Comparison of ENCODE assay signal across 17 cellular contexts in the genomic region with DNA sequence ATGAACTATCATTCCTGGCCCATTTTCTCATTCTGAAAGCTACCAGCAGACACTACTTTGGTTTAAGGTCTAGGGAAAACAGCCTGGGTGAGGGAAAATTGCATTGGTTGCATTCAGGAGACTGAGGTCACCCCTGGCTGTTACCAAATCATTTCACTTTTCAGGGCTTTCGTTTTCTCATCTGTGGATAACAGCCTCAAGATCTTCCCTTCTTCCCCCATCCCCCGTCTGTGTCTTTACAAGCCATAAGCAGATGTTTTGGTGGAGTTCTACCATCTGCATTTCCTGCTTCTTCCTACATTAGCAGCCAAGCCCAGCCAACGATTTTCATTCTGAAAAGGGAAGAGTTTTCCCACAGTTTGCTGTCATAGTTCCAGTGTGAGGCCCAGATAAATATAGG. TPM values are rescaled to one million over a fixed set of nuclear protein-coding genes. Genes with fewer than 3 reads are reported as not detected.
DNase-seq lines count a peak whose midpoint lies in the region; ATAC-seq and TF ChIP-seq lines count a peak whose summit lies in the region.
"Had no signal": no experiment of that assay in that cellular context is flagged by ENCODE, and none has a peak within 500 bp of the region (broad histone marks: within the 10 kb centered on the region; RNA-seq: fewer than 3 reads in every experiment).

No MANE protein-coding gene starts in this region.

- TF ChIP-seq CTCF in OCI-LY7 (conservative IDR thresholded peaks at IDR 0.05; ENCODE audit: low read length) (no peak), nephron progenitor cell (IDR thresholded peaks at IDR 0.05) (no peak)

- H2AFZ ChIP-seq in OCI-LY7 (ENCODE audit: low read length) = no peak overlapping the region

- peaks cover 12% of the 10 kb centered on the region for H3K9me3 ChIP-seq in OCI-LY7 (ENCODE audit: low read length)

- POLR2A ChIA-PET in OCI-LY7 (lab: Charles Lee) = interaction anchor here (0.8 to 1.4 kb wide), 4 partner anchors 12 to 92 kb away, joined by 3 to 4 read pairs (median 4); no protein-coding TSS in a partner anchor

- H3K4me1 ChIP-seq in OCI-LY7 (ENCODE audit: insufficient read depth, low read length, poor library complexity, severe bottlenecking) = peaks cover 98% of the 10 kb centered on the region
- H3K4me1 ChIP-seq: SJSA1 had no signal

- H3K27ac Mint-ChIP-seq in nephron progenitor cell = no peak overlapping the region
- H3K27ac Mint-ChIP-seq: activated naive CD8-positive, alpha-beta T cell; naive thymus-derived CD8-positive, alpha-beta T cell had no signal

- peak; percentile 50 for ATAC-seq in GM19438 (IDR thresholded peaks at IDR 0.05; ENCODE audit: low read depth, unreplicated experiment)
- ATAC-seq in HG02981 (IDR thresholded peaks at IDR 0.05; ENCODE audit: unreplicated experiment) = peak; percentile 34
- ATAC-seq in HG03135 (IDR thresholded peaks at IDR 0.05; ENCODE audit: unreplicated experiment) = no peak
- no peak for ATAC-seq in esophagus mucosa
- ATAC-seq: naive thymus-derived CD8-positive, alpha-beta T cell; right cardiac atrium had no signal

- peak overlapping the region; percentile 96 for H3K27ac ChIP-seq in OCI-LY7 (ENCODE audit: low read depth, low read length, poor library complexity, severe bottlenecking)
- H3K27ac ChIP-seq: SJSA1, VCaP had no signal

- no peaks in the 10 kb centered on the region for H4K20me1 ChIP-seq in OCI-LY7 (ENCODE audit: insufficient read depth, low read length)

- intact Hi-C loops in OCI-LY7 (cut with micrococcal nuclease; ENCODE audit: unreplicated experiment) = loop anchor here (1.0 kb wide), 1 partner anchor 11 kb away; the partner anchor contains the start of gene KIAA1549L

- H3K4me3 ChIP-seq in OCI-LY7 (ENCODE audit: low read depth, low read length, poor library complexity, severe bottlenecking) = peak overlapping the region; percentile 57
- H3K4me3 ChIP-seq: SJSA1 had no signal

- CTCF ChIA-PET in OCI-LY7 (lab: Charles Lee; ENCODE audit: unreplicated experiment) = no interaction called here

- peaks cover 31% of the 10 kb centered on the region for H3K9me3 Mint-ChIP-seq in nephron progenitor cell

- H3K9me2 ChIP-seq in OCI-LY7 (ENCODE audit: insufficient read depth, low read length) = no peaks in the 10 kb centered on the region

- peak; percentile 32 for DNase-seq in CD1c-positive myeloid dendritic cell (ENCODE audit: extremely low spot score)
- peak; percentile 73 for DNase-seq in OCI-LY7 (ENCODE audit: low spot score)
- no peak for DNase-seq in SIG-M5 (lab: John Stamatoyannopoulos, UW)
- no peak for DNase-seq in nephron progenitor cell
- DNase-seq: head of caudate nucleus; naive thymus-derived CD8-positive, alpha-beta T cell; NCI-H187 treated with DMSO at 0.1 percent for 48 hours; NCI-H748 treated with DMSO at 0.1 percent for 48 hours; right cardiac atrium; stimulated activated CD4-positive, alpha-beta T cell treated with anti-CD3 and anti-CD28 coated beads, Interleukin-2, amount 100 ng/mL, for 48 hours had no signal

- H3K4me3 Mint-ChIP-seq in nephron progenitor cell = no peak overlapping the region
- H3K4me3 Mint-ChIP-seq: activated naive CD8-positive, alpha-beta T cell; naive thymus-derived CD8-positive, alpha-beta T cell had no signal

- TSS peak; percentile 87 for BruUV-seq in OCI-LY7 (replicated peaks; lab: Mats Ljungman, UMichigan)

- peaks cover 9% of the 10 kb centered on the region for H3K4me1 Mint-ChIP-seq in nephron progenitor cell

- H3K36me3 ChIP-seq in OCI-LY7 (ENCODE audit: insufficient read depth, low read length) = peaks cover 33% of the 10 kb centered on the region
- H3K36me3 ChIP-seq: SJSA1 had no signal

- peaks cover 12% of the 10 kb centered on the region for H3K36me3 Mint-ChIP-seq in nephron progenitor cell (ENCODE audit: low read depth)
- H3K36me3 Mint-ChIP-seq: activated naive CD8-positive, alpha-beta T cell had no signal

- H3K4me2 ChIP-seq in OCI-LY7 (ENCODE audit: low read length) = peak overlapping the region; percentile 93

- H3K79me2 ChIP-seq in OCI-LY7 (ENCODE audit: insufficient read depth, low read depth, low read length) = peaks cover 80% of the 10 kb centered on the region

- H3K27me3 Mint-ChIP-seq in nephron progenitor cell (ENCODE audit: low read depth, poor library complexity) = no peaks in the 10 kb centered on the region

RNA-seq across cellular contexts. Expression of gene KIAA1549L, which starts 11.7 kb away (rescaled TPM):
- total RNA-seq in OCI-LY7 (2014; rRNA removed; shearing (Covaris generic)) = 24.5 and 30.0 TPM in 2 replicates
- total RNA-seq in OCI-LY7 (2022) (36.6 and 37.3 TPM in 2 replicates), esophagus mucosa (0.48 TPM)
- total RNA-seq: naive thymus-derived CD8-positive, alpha-beta T cell had no signal

Comparison
In these comparisons a context has a peak if more than half of its experiments do, and no peak if none do; other contexts are left out.
1. DNase-seq: peak in CD1c-positive myeloid dendritic cell (single experiment) and OCI-LY7 (single experiment); none in SIG-M5 (single experiment) and nephron progenitor cell (single experiment).
2. ATAC-seq: peak in GM19438 (single experiment) and HG02981 (single experiment); none in HG03135 (single experiment) and esophagus mucosa (single experiment).
3. RNA of gene KIAA1549L, which starts 11.7 kb away (total RNA-seq): 24.5 to 37.3 TPM in OCI-LY7; 0.48 TPM in esophagus mucosa (single experiment); every median in the first group is over 10 times any median in the second.